21 cellular contexts compared by ENCODE assay signal in the genomic region with DNA sequence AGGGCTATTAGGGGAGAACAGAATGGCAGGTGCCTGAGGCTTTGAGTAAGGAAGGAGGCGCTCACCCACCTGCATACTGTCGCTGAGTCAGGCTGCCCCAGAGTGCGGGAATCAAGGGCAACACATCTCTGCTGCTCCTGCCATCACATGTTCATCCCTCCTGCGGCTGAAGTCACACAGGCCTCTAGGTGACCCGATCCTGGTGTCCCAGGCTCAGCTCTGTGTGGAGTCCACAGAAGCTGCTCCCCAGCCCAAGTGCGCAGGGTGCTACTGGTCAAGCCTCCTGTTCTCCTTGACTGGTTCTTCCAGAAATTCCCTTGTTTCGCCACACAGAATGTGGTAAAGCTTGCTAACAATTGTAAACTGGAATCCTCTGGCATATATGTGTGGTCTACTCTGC.
A peak's percentile ranks its signal among the peaks of the same experiment; 100 is the strongest.
DNase-seq lines count a peak whose midpoint lies in the region; ATAC-seq, FAIRE-seq and TF ChIP-seq lines count a peak whose summit lies in the region.
"Had no signal": no experiment of that assay in that cellular context is flagged by ENCODE, and none has a peak within 500 bp of the region (broad histone marks: within the 10 kb centered on the region; RNA-seq: fewer than 3 reads in every experiment).

No MANE protein-coding gene starts in this region.

- H4K20me1 ChIP-seq in H9 (ENCODE audit: control insufficient read depth, insufficient read depth, insufficient read length), result no peaks in the 10 kb centered on the region
- no peaks in the 10 kb centered on the region for H4K20me1 ChIP-seq in H1 (replicated peaks in 1 of 2; ENCODE audit: control insufficient read depth in 1 of 2, insufficient read depth in 2 of 2, low read length in 2 of 2)

- no peak for TF ChIP-seq RAD21 in H1 (IDR thresholded peaks at IDR 0.05 in 1 of 2, conservative IDR thresholded peaks at IDR 0.05 in 1 of 2; ENCODE audit: low read depth in 2 of 2, low read length in 2 of 2)

- H3K9me3 Mint-ChIP-seq in H9 (no peaks in the 10 kb centered on the region), mesothelial cell of epicardium (no peaks in the 10 kb centered on the region)
- no peaks in the 10 kb centered on the region for H3K9me3 Mint-ChIP-seq in activated naive CD8-positive, alpha-beta T cell treated with anti-CD3 and anti-CD28 coated beads, Interleukin-2, amount 50 U/mL, for 24 hours
- H3K9me3 Mint-ChIP-seq: CD4-positive, alpha-beta memory T cell; HFFc6 had no signal

- ATAC-seq in activated naive CD8-positive, alpha-beta T cell treated with anti-CD3 and anti-CD28 coated beads, Interleukin-2, amount 50 U/mL, for 24 hours, result no peak
- ATAC-seq in HG02610 (IDR thresholded peaks at IDR 0.05; ENCODE audit: unreplicated experiment), result no peak

- H2BK12ac ChIP-seq in H9 (ENCODE audit: insufficient read length, low read depth, low read length) (no peak overlapping the region), H1 (ENCODE audit: low read depth, low read length) (no peak overlapping the region)

- H3K9ac ChIP-seq in H9 (ENCODE audit: extremely low read depth, insufficient read length, low read length) (no peak overlapping the region), H1 (replicated peaks in 1 of 4; ENCODE audit: extremely low read depth in 1 of 4, low read depth in 3 of 4, low read length in 3 of 4) (no peak overlapping the region)

- H4K91ac ChIP-seq in H9 (ENCODE audit: insufficient read length, low read depth, low read length), result no peak overlapping the region
- H4K91ac ChIP-seq in H1 (replicated peaks; ENCODE audit: insufficient read length, low read length), result peak overlapping the region; percentile 25

- no peaks in the 10 kb centered on the region for H3K36me3 Mint-ChIP-seq in H9 (ENCODE audit: insufficient read depth in 1 of 3, low read depth in 3 of 3)
- no peaks in the 10 kb centered on the region for H3K36me3 Mint-ChIP-seq in activated naive CD8-positive, alpha-beta T cell treated with anti-CD3 and anti-CD28 coated beads, Interleukin-2, amount 50 U/mL, for 24 hours (ENCODE audit: low read depth)
- H3K36me3 Mint-ChIP-seq in mesothelial cell of epicardium, result no peaks in the 10 kb centered on the region
- H3K36me3 Mint-ChIP-seq: CD4-positive, alpha-beta memory T cell had no signal

- FAIRE-seq in H1 (lab: Jason Lieb, UNC), result no peak
- FAIRE-seq: A204.1, D721Med, GM12892 had no signal

- H3K4me3 Mint-ChIP-seq in H9 (no peak overlapping the region), mesothelial cell of epicardium (no peak overlapping the region)
- no peak overlapping the region for H3K4me3 Mint-ChIP-seq in activated naive CD8-positive, alpha-beta T cell treated with anti-CD3 and anti-CD28 coated beads, Interleukin-2, amount 50 U/mL, for 24 hours
- H3K4me3 Mint-ChIP-seq: CD4-positive, alpha-beta memory T cell; HFFc6 had no signal

- H3T11ph ChIP-seq in H9 (ENCODE audit: low read length), result no peak overlapping the region

- CTCF ChIA-PET in H1 (lab: Charles Lee; ENCODE audit: partially characterized antibody), result interaction anchor here (0.8 to 2.0 kb wide), 6 partner anchors 25 to 102 kb away, joined by 3 to 8 read pairs (median 4); a partner anchor contains a TSS

- no peak overlapping the region for H4K8ac ChIP-seq in H9 (replicated peaks; ENCODE audit: insufficient read length, low read depth, low read length)
- H4K8ac ChIP-seq in H1 (ENCODE audit: extremely low read depth, insufficient read depth, low read length), result no peak overlapping the region

- H3K27ac Mint-ChIP-seq in H9 (no peak overlapping the region), mesothelial cell of epicardium (no peak overlapping the region)
- no peak overlapping the region for H3K27ac Mint-ChIP-seq in activated naive CD8-positive, alpha-beta T cell treated with anti-CD3 and anti-CD28 coated beads, Interleukin-2, amount 50 U/mL, for 24 hours
- H3K27ac Mint-ChIP-seq: CD4-positive, alpha-beta memory T cell; HFFc6 had no signal

- H3K4ac ChIP-seq in H9 (ENCODE audit: low read depth, low read length) (no peak overlapping the region), H1 (replicated peaks; ENCODE audit: insufficient read length, low read depth, low read length) (no peak overlapping the region)

- no peak overlapping the region for H2BK120ac ChIP-seq in H9 (ENCODE audit: low read depth, low read length, poor library complexity, severe bottlenecking)
- H2BK120ac ChIP-seq in H1 (replicated peaks; ENCODE audit: low read depth, low read length), result no peak overlapping the region

- H3K18ac ChIP-seq in H9 (ENCODE audit: insufficient read length, low read depth, low read length), result no peak overlapping the region
- H3K18ac ChIP-seq in H1 (ENCODE audit: extremely low read depth, low read length), result no peak overlapping the region

- no peak overlapping the region for H2AFZ ChIP-seq in H9 (ENCODE audit: low read length)
- H2AFZ ChIP-seq in H1 (ENCODE audit: low read length), result peak overlapping the region; percentile 33; the same call in 1 of the 2 replicates

- H3K27me3 Mint-ChIP-seq in H9 (ENCODE audit: low read depth) (no peaks in the 10 kb centered on the region), mesothelial cell of epicardium (ENCODE audit: low read depth) (no peaks in the 10 kb centered on the region)
- H3K27me3 Mint-ChIP-seq in activated naive CD8-positive, alpha-beta T cell treated with anti-CD3 and anti-CD28 coated beads, Interleukin-2, amount 50 U/mL, for 24 hours, result peaks cover 27% of the 10 kb centered on the region

- H2AK5ac ChIP-seq in H9 (ENCODE audit: insufficient read length, low read length), result no peak overlapping the region
- no peak overlapping the region for H2AK5ac ChIP-seq in H1 (ENCODE audit: low read depth, low read length)

- WGBS in H9 (ENCODE audit: extremely low coverage, insufficient read length, low lambda C conversion rate), result no CpG with 5 or more reads among the region's 7 CpGs
- 97% methylated on average over 5 of the region's 7 CpGs; no CpG with 5 or more reads in 1 of the 2 experiments for WGBS in H1 (ENCODE audit: extremely low coverage in 1 of 2, insufficient coverage in 1 of 2, insufficient read length in 1 of 2, insufficient replicate concordance in 2 of 2, low coverage in 1 of 2, low lambda C conversion rate in 2 of 2, missing lambda C conversion rate in 1 of 2), 2 experiments

- no peaks in the 10 kb centered on the region for H3K9me3 ChIP-seq in H9 (ENCODE audit: control insufficient read depth, low read depth, low read length)
- no peaks in the 10 kb centered on the region for H3K9me3 ChIP-seq in H1 (ENCODE audit: insufficient read depth in 2 of 2, low read depth in 1 of 2, low read length in 1 of 2)
- H3K9me3 ChIP-seq: BE2C had no signal

- no peaks in the 10 kb centered on the region for H3K36me3 ChIP-seq in H1 (ENCODE audit: control insufficient read depth in 2 of 4, insufficient read depth in 4 of 4, low read length in 3 of 4)
- H3K36me3 ChIP-seq: BE2C had no signal

- H3K79me1 ChIP-seq in H9 (ENCODE audit: insufficient read depth, low read depth, low read length, poor library complexity, severe bottlenecking) (no peaks in the 10 kb centered on the region), H1 (ENCODE audit: low read depth, low read length) (no peaks in the 10 kb centered on the region)

- no peak overlapping the region for H2BK20ac ChIP-seq in H9 (ENCODE audit: low read depth, low read length, poor library complexity, severe bottlenecking)
- H2BK20ac ChIP-seq in H1 (ENCODE audit: low read length), result no peak overlapping the region

- no peak overlapping the region for H3K56ac ChIP-seq in H9 (ENCODE audit: insufficient read length, low read depth, low read length)
- no peak overlapping the region for H3K56ac ChIP-seq in H1 (replicated peaks; ENCODE audit: insufficient read length, low read depth, low read length)

- no peak overlapping the region for H3K4me3 ChIP-seq in H1 (ENCODE audit: extremely low read depth in 1 of 4, insufficient read depth in 2 of 4, low read depth in 3 of 4, low read length in 4 of 4)

- H3K23ac ChIP-seq in H9 (ENCODE audit: insufficient read length, low read depth, low read length) (no peak overlapping the region), H1 (ENCODE audit: insufficient read length) (no peak overlapping the region)

- H3K4me2 ChIP-seq in H9 (ENCODE audit: insufficient read depth, insufficient read length, low read length) (no peak overlapping the region), H1 (ENCODE audit: insufficient read depth in 1 of 2, low read depth in 2 of 2, low read length in 2 of 2) (no peak overlapping the region)

- H3K79me2 ChIP-seq in H9 (ENCODE audit: insufficient read depth, low read length) (no peaks in the 10 kb centered on the region), H1 (ENCODE audit: control insufficient read depth in 1 of 2, insufficient read depth in 2 of 2, low read length in 2 of 2) (no peaks in the 10 kb centered on the region)

- H3K4me1 Mint-ChIP-seq in H9, result peaks cover 10 to 13% of the 10 kb centered on the region in 2 experiments
- no peaks in the 10 kb centered on the region for H3K4me1 Mint-ChIP-seq in activated naive CD8-positive, alpha-beta T cell treated with anti-CD3 and anti-CD28 coated beads, Interleukin-2, amount 50 U/mL, for 24 hours
- H3K4me1 Mint-ChIP-seq in mesothelial cell of epicardium, result peaks cover 14% of the 10 kb centered on the region
- H3K4me1 Mint-ChIP-seq: CD4-positive, alpha-beta memory T cell had no signal

- H2BK5ac ChIP-seq in H9 (ENCODE audit: insufficient read length, low read length) (no peak overlapping the region), H1 (ENCODE audit: low read depth, low read length) (no peak overlapping the region; the same call in 1 of the 2 replicates)

- no peak overlapping the region for H4K5ac ChIP-seq in H9 (ENCODE audit: insufficient read length, low read depth, low read length)
- H4K5ac ChIP-seq in H1 (ENCODE audit: insufficient read length, low read depth, low read length), result no peak overlapping the region

- no peaks in the 10 kb centered on the region; the same call in 1 of the 2 replicates for H3K4me1 ChIP-seq in H9 (ENCODE audit: insufficient read depth, low read length)
- H3K4me1 ChIP-seq in H1 (replicated peaks in 1 of 4; ENCODE audit: control insufficient read depth in 3 of 4, insufficient read depth in 4 of 4, low read length in 3 of 4), result 0 out of 7 replicates have a peak, but pooled peaks cover 0 to 4% (median 0%) of the 10 kb centered on the region in 4 experiments
- H3K4me1 ChIP-seq: BE2C had no signal

- H3K23me2 ChIP-seq in H9 (ENCODE audit: insufficient read length, low read depth, low read length, poor library complexity, severe bottlenecking) (no peaks in the 10 kb centered on the region), H1 (ENCODE audit: low read depth, low read length) (no peaks in the 10 kb centered on the region)

- TF ChIP-seq POLR2A in H1 (IDR thresholded peaks at IDR 0.05; ENCODE audit: control extremely low read depth in 1 of 2, low read depth in 2 of 2, low read length in 2 of 2), result no peak

- H3K14ac ChIP-seq in H9 (ENCODE audit: insufficient read depth, low read length) (no peak overlapping the region), H1 (ENCODE audit: insufficient read length) (no peak overlapping the region)

- H3K27ac ChIP-seq in H9 (ENCODE audit: insufficient read length, low read depth, low read length) (no peak overlapping the region), H1 (ENCODE audit: low read depth, low read length) (no peak overlapping the region)
- H3K27ac ChIP-seq: C4-2B had no signal

- in situ Hi-C loops in ACHN (cut with HindIII; ENCODE audit: low pct_ligation_motif_present, low pct_unique_long_range_greater_than_20kb, low sequenced_read_pairs), result no loop called here

- TF ChIP-seq EP300 in H1 (IDR thresholded peaks at IDR 0.05; ENCODE audit: borderline replicate concordance in 1 of 2, low read depth in 2 of 2, low read length in 2 of 2), result no peak

- TF ChIP-seq CTCF in H9 (conservative IDR thresholded peaks at IDR 0.05) (no peak), H1 (IDR thresholded peaks at IDR 0.05; ENCODE audit: control extremely low read depth in 1 of 3, insufficient read depth in 1 of 3, low read depth in 1 of 3, low read length in 3 of 3) (no peak), mesothelial cell of epicardium (IDR thresholded peaks at IDR 0.05; ENCODE audit: unreplicated experiment) (no peak)

- POLR2A ChIA-PET in H1 (lab: Charles Lee; ENCODE audit: partially characterized antibody), result no interaction called here

- no peaks in the 10 kb centered on the region for H3K27me3 ChIP-seq in H9 (ENCODE audit: insufficient read depth, low read length)
- no peaks in the 10 kb centered on the region for H3K27me3 ChIP-seq in H1 (replicated peaks in 1 of 4; ENCODE audit: control insufficient read depth in 3 of 4, extremely low read depth in 1 of 4, insufficient read depth in 3 of 4, low read length in 3 of 4)

- DNase-seq in H9 (peak; percentile 44), H1 (ENCODE audit: low read depth in 1 of 2, low spot score in 2 of 2) (no peak), islet precursor cell (peak; percentile 58), ACHN (no peak), mesothelial cell of epicardium (ENCODE audit: low spot score in 2 of 2, unreplicated experiment in 2 of 2) (no peak)
- DNase-seq in activated naive CD8-positive, alpha-beta T cell treated with anti-CD3 and anti-CD28 coated beads, Interleukin-2, amount 50 U/mL, for 24 hours, result no peak
- DNase-seq: BE2C; CD4-positive, alpha-beta memory T cell; COR-L47; DMS153; DMS79 treated with DMSO at 0.1 percent for 48 hours; EL; GDM1; GOT3; HCEC 1CT; HFFc6 had no signal

- H2BK15ac ChIP-seq in H9 (ENCODE audit: low read depth, low read length) (no peak overlapping the region), H1 (ENCODE audit: low read length) (no peak overlapping the region)

Comparison
In these comparisons a context has a peak if more than half of its experiments do, and no peak if none do; other contexts are left out.
1. DNase-seq: peak in H9 (single experiment) and islet precursor cell (single experiment); none in H1 (0 of 2), activated naive CD8-positive, alpha-beta T cell treated with anti-CD3 and anti-CD28 coated beads, Interleukin-2, amount 50 U/mL, for 24 hours (single experiment), ACHN (single experiment) and mesothelial cell of epicardium (0 of 2).